29 cellular contexts compared by ENCODE assay signal in genomic region chr13:102686024-102686423, GRCh38. TPM values are rescaled to one million over a fixed set of nuclear protein-coding genes. Genes with fewer than 3 reads are reported as not detected.
"Had no signal": no experiment of that assay in that cellular context is flagged by ENCODE, and none has a peak within 500 bp of the region (broad histone marks: within the 10 kb centered on the region; RNA-seq: fewer than 3 reads in every experiment).

No MANE protein-coding gene starts in this region.

- H2AFZ ChIP-seq: hepatocyte had no signal

- H3K4me2 ChIP-seq: hepatocyte had no signal

- H3K27me3 ChIP-seq: ascending aorta, brain microvascular endothelial cell, hepatocyte, right lobe of liver, testis, uterus had no signal

- H3K27ac Mint-ChIP-seq: activated B cell treated with CpG ODN at 0.5 μM for 24 hours; activated CD4-positive, alpha-beta memory T cell treated with anti-CD3 and anti-CD28 coated beads for 36 hours; mesothelial cell of epicardium; stimulated activated memory B cell treated with anti-CD40 and anti-IgM and Interleukin-4, amounts not matched to agents 10 μg/mL and 1 μg/mL and 100 μg/mL, for 72 hours; T-helper 1 cell treated with Interleukin-12 subunit alpha and Interleukin-12 subunit beta and Interleukin-4 antibody, amounts not matched to agents 30 μg/mL and 1 μg/mL, for 36 hours had no signal

- H3K36me3 Mint-ChIP-seq: activated CD4-positive, alpha-beta memory T cell treated with anti-CD3 and anti-CD28 coated beads for 36 hours; stimulated activated memory B cell treated with anti-CD40 and anti-IgM and Interleukin-4, amounts not matched to agents 10 μg/mL and 1 μg/mL and 100 μg/mL, for 72 hours had no signal

- DNase-seq: activated B cell treated with CpG ODN at 0.5 μM for 24 hours; activated CD4-positive, alpha-beta memory T cell treated with anti-CD3 and anti-CD28 coated beads for 36 hours; activated CD4-positive, alpha-beta T cell treated with anti-CD3 and anti-CD28 coated beads for 4 hours; activated naive CD4-positive, alpha-beta T cell treated with Interleukin-2 at 50 U/mL for 16 hours; activated T-cell treated with anti-CD3 and anti-CD28 coated beads, Interleukin-2, amount 50 U/mL, for 1 hour; adrenal gland; brain microvascular endothelial cell; caudate nucleus; dermis blood vessel endothelial cell; effector CD8-positive, alpha-beta T cell; foreskin melanocyte; glutamatergic neuron; left ventricle myocardium inferior; mammary epithelial cell; posterior cingulate gyrus; right lobe of liver; stimulated activated CD4-positive, alpha-beta T cell treated with anti-CD3 and anti-CD28 coated beads, Interleukin-2, amount 100 ng/mL, for 24 hours; testis; trophoblast cell; uterus had no signal

- H3K4me3 Mint-ChIP-seq: activated B cell treated with CpG ODN at 0.5 μM for 24 hours; activated CD4-positive, alpha-beta memory T cell treated with anti-CD3 and anti-CD28 coated beads for 36 hours; mesothelial cell of epicardium; stimulated activated memory B cell treated with anti-CD40 and anti-IgM and Interleukin-4, amounts not matched to agents 10 μg/mL and 1 μg/mL and 100 μg/mL, for 72 hours; T-helper 1 cell treated with Interleukin-12 subunit alpha and Interleukin-12 subunit beta and Interleukin-4 antibody, amounts not matched to agents 30 μg/mL and 1 μg/mL, for 36 hours had no signal

- H3K27ac ChIP-seq: adrenal gland, ascending aorta, brain microvascular endothelial cell, hepatocyte, left ventricle myocardium inferior, right lobe of liver, skin epidermis, testis, uterus had no signal

- H3K36me3 ChIP-seq: adrenal gland, ascending aorta, brain microvascular endothelial cell, left ventricle myocardium inferior, right lobe of liver, uterus had no signal

- H3K4me3 ChIP-seq: adrenal gland, ascending aorta, hepatocyte, left ventricle myocardium inferior, right lobe of liver, skin epidermis, testis, uterus had no signal

- H3K79me2 ChIP-seq: hepatocyte had no signal

- H3K9me3 ChIP-seq: adrenal gland, right lobe of liver, testis, uterus had no signal

- H3K4me1 ChIP-seq: adrenal gland, ascending aorta, left ventricle myocardium inferior, right lobe of liver, testis, uterus had no signal

- H3K9me3 Mint-ChIP-seq: activated CD4-positive, alpha-beta memory T cell treated with anti-CD3 and anti-CD28 coated beads for 36 hours; T-helper 1 cell treated with Interleukin-12 subunit alpha and Interleukin-12 subunit beta and Interleukin-4 antibody, amounts not matched to agents 30 μg/mL and 1 μg/mL, for 36 hours had no signal

- ATAC-seq: right lobe of liver; stimulated activated memory B cell treated with anti-CD40 and anti-IgM and Interleukin-4, amounts not matched to agents 10 μg/mL and 1 μg/mL and 100 μg/mL, for 72 hours had no signal

RNA-seq across cellular contexts. Expression of gene METTL21C, which starts 8.8 kb away (rescaled TPM):
- total RNA-seq: activated B cell treated with CpG ODN at 0.5 μM for 24 hours; activated CD4-positive, alpha-beta memory T cell treated with anti-CD3 and anti-CD28 coated beads for 36 hours; adrenal gland; ascending aorta; dermis blood vessel endothelial cell; hepatocyte; left ventricle myocardium inferior; mammary epithelial cell; mesothelial cell of epicardium; omental fat pad; right lobe of liver had no signal
- polyA plus RNA-seq: adrenal gland, esophagus, hepatocyte, mammary epithelial cell, neural cell had no signal
